8 cellular contexts compared by ENCODE assay signal in the genomic region with DNA sequence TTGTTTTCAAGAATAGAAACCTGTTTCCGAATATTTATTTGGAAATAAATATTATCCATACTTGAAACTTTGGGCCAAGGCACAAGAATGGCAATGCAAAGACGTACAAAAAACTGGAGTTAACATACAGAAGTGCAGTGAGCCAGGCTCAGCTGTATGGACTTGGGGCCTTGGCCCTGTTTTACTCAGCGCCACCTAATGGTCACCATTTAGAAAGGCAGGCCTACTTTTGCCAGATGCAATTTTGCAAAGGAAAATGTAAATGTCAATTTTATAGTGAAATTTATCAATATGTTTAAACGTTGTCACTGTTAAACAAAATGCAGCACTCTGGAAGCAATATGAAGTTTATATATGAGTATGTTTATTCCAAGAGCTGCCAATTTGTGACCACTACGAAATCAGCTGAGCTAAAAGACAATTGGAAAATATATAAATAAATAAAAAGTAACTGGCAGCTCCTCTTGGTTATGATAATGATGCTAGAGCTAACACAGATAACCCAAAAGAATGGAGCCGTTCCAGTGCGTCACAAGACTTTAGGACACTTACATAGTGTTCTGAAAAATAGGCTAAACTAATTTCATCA.
DNase-seq lines count a peak whose midpoint lies in the region; ATAC-seq, FAIRE-seq and TF ChIP-seq lines count a peak whose summit lies in the region.

No MANE protein-coding gene starts in this region.

- H3K36me3 ChIP-seq in SK-N-SH (replicated peaks in 1 of 2; ENCODE audit: control insufficient read depth in 1 of 2, insufficient read depth in 2 of 2, low read length in 1 of 2) (no peaks in the 10 kb centered on the region), neural progenitor cell (no peaks in the 10 kb centered on the region), vagina (no peaks in the 10 kb centered on the region)

- H3K79me2 ChIP-seq in SK-N-SH (ENCODE audit: insufficient read depth) (no peaks in the 10 kb centered on the region), neural progenitor cell (ENCODE audit: low read depth) (no peaks in the 10 kb centered on the region)

- peak; percentile 39 for TF ChIP-seq RAD21 in SK-N-SH (IDR thresholded peaks at IDR 0.05; ENCODE audit: low read length)

- H3K9me3 Mint-ChIP-seq in neural progenitor cell, result no peaks in the 10 kb centered on the region

- WGBS in SK-N-SH (ENCODE audit: low lambda C conversion rate), result 22% methylated on average over 7 of the region's 7 CpGs

- no peak overlapping the region for H3K27ac Mint-ChIP-seq in neural progenitor cell

- ATAC-seq in HG03354 (IDR thresholded peaks at IDR 0.05; ENCODE audit: poor library complexity, severe bottlenecking, unreplicated experiment), result peak; percentile 82

- TF ChIP-seq POLR2A in vagina (IDR thresholded peaks at IDR 0.05), result no peak

- no peak overlapping the region for H3K27ac ChIP-seq in SK-N-SH (ENCODE audit: low read depth in 2 of 2, low read length in 1 of 2)
- H3K27ac ChIP-seq in dorsolateral prefrontal cortex, result no peak overlapping the region
- H3K27ac ChIP-seq in neural progenitor cell, result no peak overlapping the region
- no peak overlapping the region for H3K27ac ChIP-seq in vagina

- H3K4me3 ChIP-seq in SK-N-SH (ENCODE audit: low read depth in 2 of 2, low read length in 1 of 2), result no peak overlapping the region; a peak in 1 of 4 replicates
- no peak overlapping the region for H3K4me3 ChIP-seq in dorsolateral prefrontal cortex
- no peak overlapping the region for H3K4me3 ChIP-seq in neural progenitor cell
- no peak overlapping the region for H3K4me3 ChIP-seq in vagina

- no peak for TF ChIP-seq EP300 in SK-N-SH (IDR thresholded peaks at IDR 0.05; ENCODE audit: borderline replicate concordance in 1 of 2, low read depth in 1 of 2, low read length in 1 of 2)

- CTCF ChIA-PET in SK-N-SH (lab: Yijun Ruan, JAX), result interaction anchor here (0.6 to 1.8 kb wide), 14 partner anchors 9 to 1142 kb away, joined by 3 to 5 read pairs (median 3); no protein-coding TSS in a partner anchor

- DNase-seq in CMK (ENCODE audit: low read depth), result peak; percentile 33
- no peak for DNase-seq in GM18507 (ENCODE audit: extremely low spot score, insufficient read length, low read depth)
- peak; percentile 16 for DNase-seq in SK-N-SH
- no peak for DNase-seq in dorsolateral prefrontal cortex
- DNase-seq in neural progenitor cell (ENCODE audit: low spot score), result peak; percentile 75
- no peak for DNase-seq in vagina (ENCODE audit: extremely low spot score in 2 of 2)
- DNase-seq in mucosa of gallbladder (ENCODE audit: low spot score), result no peak

- no peaks in the 10 kb centered on the region for H3K36me3 Mint-ChIP-seq in neural progenitor cell

- H2AFZ ChIP-seq in SK-N-SH (ENCODE audit: low read depth), result no peak overlapping the region
- H2AFZ ChIP-seq in neural progenitor cell (replicated peaks), result peak overlapping the region; percentile 17

- TF ChIP-seq CTCF in SK-N-SH (IDR thresholded peaks at IDR 0.05) (peak; percentile 83), dorsolateral prefrontal cortex (IDR thresholded peaks at IDR 0.05 in 54 of 56, conservative IDR thresholded peaks at IDR 0.05 in 2 of 56; ENCODE audit: low read depth in 1 of 56, partially characterized antibody in 56 of 56) (peak; percentile 24 to 62 (median 49)), neural progenitor cell (IDR thresholded peaks at IDR 0.05) (peak; percentile 94), vagina (IDR thresholded peaks at IDR 0.05) (no peak)

- H3K9me3 ChIP-seq in SK-N-SH, result no peaks in the 10 kb centered on the region
- H3K9me3 ChIP-seq in neural progenitor cell (ENCODE audit: low read depth), result no peaks in the 10 kb centered on the region
- no peaks in the 10 kb centered on the region for H3K9me3 ChIP-seq in vagina

- H3K27me3 ChIP-seq in SK-N-SH (ENCODE audit: insufficient read depth) (no peaks in the 10 kb centered on the region), dorsolateral prefrontal cortex (peaks cover 0 to 9% (median 0%) of the 10 kb centered on the region in 45 donors), neural progenitor cell (no peaks in the 10 kb centered on the region), vagina (no peaks in the 10 kb centered on the region)

- POLR2A ChIA-PET in SK-N-SH (lab: Yijun Ruan, JAX), result no interaction called here

- H3K27me3 Mint-ChIP-seq in neural progenitor cell (ENCODE audit: insufficient read depth, low read depth), result no peaks in the 10 kb centered on the region

- H4K20me1 ChIP-seq in SK-N-SH (ENCODE audit: insufficient read depth) (no peaks in the 10 kb centered on the region), neural progenitor cell (ENCODE audit: low read depth) (no peaks in the 10 kb centered on the region)

- intact Hi-C loops in dorsolateral prefrontal cortex (cut with DNase I), result no loop called here
- intact Hi-C loops in vagina (cut with DNase I), result no loop called here

- H3K4me1 ChIP-seq in SK-N-SH (ENCODE audit: control insufficient read depth in 1 of 2, insufficient read depth in 2 of 2, low read depth in 1 of 2, low read length in 1 of 2) (no peaks in the 10 kb centered on the region; a peak in 1 of 4 replicates), neural progenitor cell (no peaks in the 10 kb centered on the region), vagina (no peaks in the 10 kb centered on the region)

- H3K4me1 Mint-ChIP-seq in neural progenitor cell, result no peaks in the 10 kb centered on the region

- H3K9ac ChIP-seq in SK-N-SH (no peak overlapping the region), neural progenitor cell (no peak overlapping the region)

- H3K9me2 ChIP-seq in SK-N-SH, result no peaks in the 10 kb centered on the region

- H3K4me3 Mint-ChIP-seq in neural progenitor cell, result no peak overlapping the region

- FAIRE-seq in GM18507 (lab: Jason Lieb, UNC), result peak; percentile 56

- no peak overlapping the region for H3K4me2 ChIP-seq in SK-N-SH
- no peak overlapping the region for H3K4me2 ChIP-seq in neural progenitor cell

- no peaks in the 10 kb centered on the region for H3F3A ChIP-seq in SK-N-SH (replicated peaks; ENCODE audit: insufficient read depth)
- H3F3A ChIP-seq in neural progenitor cell (ENCODE audit: low read depth), result no peaks in the 10 kb centered on the region

TF ChIP-seq in SK-N-SH, 30 proteins besides CTCF, POLR2A, EP300 and RAD21:
- no peak for TF ChIP-seq YY1 (IDR thresholded peaks at IDR 0.05; ENCODE audit: low read depth)
- peak; percentile 24; the same call in 1 of the 2 replicates for TF ChIP-seq SMC3 (IDR thresholded peaks at IDR 0.05; ENCODE audit: low read depth, low read length)
TF ChIP-seq in SK-N-SH: peak in this region for 1.

Comparison
In these comparisons a context has a peak if more than half of its experiments do, and no peak if none do; other contexts are left out.
1. DNase-seq: peak in CMK (single experiment), SK-N-SH (single experiment) and neural progenitor cell (single experiment); none in GM18507 (single experiment), dorsolateral prefrontal cortex (0 of 10), vagina (0 of 2) and mucosa of gallbladder (single experiment).
2. CTCF ChIP-seq: peak in SK-N-SH (single experiment), dorsolateral prefrontal cortex (56 of 56) and neural progenitor cell (single experiment); none in vagina (0 of 3).